In genomic region chr17:73091770-73092517, GRCh38 we compare ENCODE assay signal across 8 cellular contexts. TPM values are rescaled to one million over a fixed set of nuclear protein-coding genes. Genes with fewer than 3 reads are reported as not detected.
DNase-seq lines count a peak whose midpoint lies in the region; ATAC-seq and TF ChIP-seq lines count a peak whose summit lies in the region.

No MANE protein-coding gene starts in this region.

- H3K27ac Mint-ChIP-seq in CD8-positive, alpha-beta T cell = peak overlapping the region; percentile 94

- H3K27me3 Mint-ChIP-seq in CD8-positive, alpha-beta T cell (ENCODE audit: low read depth) = no peaks in the 10 kb centered on the region

- H3K9me3 Mint-ChIP-seq in CD8-positive, alpha-beta T cell = no peaks in the 10 kb centered on the region

- POLR2A ChIA-PET in CD8-positive, alpha-beta T cell (lab: Charles Lee) = no interaction called here

- H3K4me1 Mint-ChIP-seq in CD8-positive, alpha-beta T cell (ENCODE audit: low read depth) = peaks cover 33% of the 10 kb centered on the region

- H3K27me3 ChIP-seq in CD8-positive, alpha-beta T cell (ENCODE audit: insufficient read depth, low read length) = no peaks in the 10 kb centered on the region
- H3K27me3 ChIP-seq in neutrophil = no peaks in the 10 kb centered on the region

- TF ChIP-seq CTCF in CD8-positive, alpha-beta T cell (IDR thresholded peaks at IDR 0.05) = no peak
- TF ChIP-seq CTCF in LNCaP clone FGC (IDR thresholded peaks at IDR 0.05; ENCODE audit: control insufficient read depth, extremely low read depth, insufficient read depth) = no peak
- TF ChIP-seq CTCF in neutrophil (IDR thresholded peaks at IDR 0.05) = no peak

- no peak for ATAC-seq in CD8-positive, alpha-beta T cell
- ATAC-seq in GM19043 (IDR thresholded peaks at IDR 0.05; ENCODE audit: low read depth, unreplicated experiment) (peak; percentile 3), HG03565 (IDR thresholded peaks at IDR 0.05; ENCODE audit: unreplicated experiment) (no peak), GM21423 (IDR thresholded peaks at IDR 0.05; ENCODE audit: unreplicated experiment) (no peak)

- peaks cover 3% of the 10 kb centered on the region for H3K36me3 ChIP-seq in CD8-positive, alpha-beta T cell (ENCODE audit: insufficient read depth, low read length)
- H3K36me3 ChIP-seq in neutrophil = peaks cover 15% of the 10 kb centered on the region

- no peak for DNase-seq in CD8-positive, alpha-beta T cell
- no peak for DNase-seq in LNCaP clone FGC (ENCODE audit: low read depth)
- peak; percentile 27 to 32 for DNase-seq in activated T-cell treated with anti-CD3 and anti-CD28 coated beads, Interleukin-2, amount 50 U/mL, for 48 hours
- peak; percentile 27 for DNase-seq in glomerular visceral epithelial cell (ENCODE audit: extremely low spot score)

- H3K27ac ChIP-seq in CD8-positive, alpha-beta T cell (ENCODE audit: low read depth, low read length) = no peak overlapping the region
- H3K27ac ChIP-seq in neutrophil = peak overlapping the region; percentile 64

- peaks cover 19% of the 10 kb centered on the region for H3K36me3 Mint-ChIP-seq in CD8-positive, alpha-beta T cell

- H3K9me3 ChIP-seq in CD8-positive, alpha-beta T cell (ENCODE audit: low read length) = no peaks in the 10 kb centered on the region
- no peaks in the 10 kb centered on the region for H3K9me3 ChIP-seq in neutrophil

- peak overlapping the region; percentile 98 for H3K4me3 Mint-ChIP-seq in CD8-positive, alpha-beta T cell

- H3K4me1 ChIP-seq in CD8-positive, alpha-beta T cell (ENCODE audit: insufficient read depth, low read length) = peaks cover 17% of the 10 kb centered on the region
- peaks cover 61 to 67% of the 10 kb centered on the region in 2 experiments for H3K4me1 ChIP-seq in neutrophil (ENCODE audit: control insufficient read depth in 1 of 2, insufficient read depth in 1 of 2, low read depth in 1 of 2, low read length in 1 of 2)

- H3K4me3 ChIP-seq in CD8-positive, alpha-beta T cell (ENCODE audit: low read depth, low read length) = peak overlapping the region; percentile 73
- H3K4me3 ChIP-seq in LNCaP clone FGC (ENCODE audit: low read depth, low read length) (peak overlapping the region; percentile 83), neutrophil (ENCODE audit: low read depth in 1 of 2, low read length in 1 of 2) (peak overlapping the region; percentile 63 to 73)

- intact Hi-C loops in CD8-positive, alpha-beta T cell (cut with DNase I, micrococcal nuclease) = loop anchor here (2.0 to 5.0 kb wide), 5 partner anchors 101 to 365 kb away; partner anchors contain the start of genes CDC42EP4 (in 1 of the 2) and COG1 (in 1 of the 2)

- CTCF ChIA-PET in CD8-positive, alpha-beta T cell (lab: Charles Lee) = interaction anchor here (0.8 to 1.9 kb wide), 2 partner anchors 13 to 365 kb away, joined by 3 to 9 read pairs; no protein-coding TSS in a partner anchor

RNA-seq across cellular contexts. Expression of gene SLC39A11, which starts 0.5 kb away (rescaled TPM):
- 1 to 10 TPM; 8.4 TPM for total RNA-seq in CD8-positive, alpha-beta T cell

Comparison
In these comparisons a context has a peak if more than half of its experiments do, and no peak if none do; other contexts are left out.
1. DNase-seq: peak in activated T-cell treated with anti-CD3 and anti-CD28 coated beads, Interleukin-2, amount 50 U/mL, for 48 hours (2 of 2) and glomerular visceral epithelial cell (single experiment); none in CD8-positive, alpha-beta T cell (0 of 7) and LNCaP clone FGC (single experiment).
2. Peak in every context shown above with its lines, with median percentiles within 50 percentile points of each other: H3K4me3 ChIP-seq.